8 cellular contexts compared by ENCODE assay signal in genomic region chr17:19648475-19649406, GRCh38. TPM values are rescaled to one million over a fixed set of nuclear protein-coding genes. Genes with fewer than 3 reads are reported as not detected.
DNase-seq lines count a peak whose midpoint lies in the region; ATAC-seq and TF ChIP-seq lines count a peak whose summit lies in the region.

Gene ALDH3A2 (plus strand): TSS chr17:19648751. CDS start chr17:19648972, 221 bp downstream.

- 0% methylated on average over 6 of the region's 73 CpGs for WGBS in right lobe of liver (ENCODE audit: insufficient coverage, low coverage, low lambda C conversion rate, missing lambda C conversion rate)

- peaks cover 43% of the 10 kb centered on the region for H3K4me1 Mint-ChIP-seq in CD8-positive, alpha-beta T cell (ENCODE audit: low read depth)
- H3K4me1 Mint-ChIP-seq in activated CD4-positive, alpha-beta memory T cell treated with anti-CD3 and anti-CD28 coated beads, Interleukin-2, amount 10 ng/mL, durations not matched to agents 7 days and 5 days, result peaks cover 41% of the 10 kb centered on the region

- peak within 1 kb of the TSS; percentile 82 for H3K4me3 ChIP-seq in CD8-positive, alpha-beta T cell (ENCODE audit: low read depth, low read length)
- peak within 1 kb of the TSS; percentile 55 to 100 (median 87) for H3K4me3 ChIP-seq in dorsolateral prefrontal cortex
- H3K4me3 ChIP-seq in right lobe of liver, result peak within 1 kb of the TSS; percentile 59 to 76 (median 68)

- ATAC-seq in CD8-positive, alpha-beta T cell, result peak; percentile 91
- ATAC-seq in GM19452 (IDR thresholded peaks at IDR 0.05; ENCODE audit: unreplicated experiment), result peak; percentile 89
- peak; percentile 70 for ATAC-seq in HG03575 (IDR thresholded peaks at IDR 0.05; ENCODE audit: extremely low read depth, insufficient number of reproducible peaks, low FRiP score, unreplicated experiment)
- peak; percentile 81 to 93 (median 85) for ATAC-seq in right lobe of liver

- H3K27me3 ChIP-seq in CD8-positive, alpha-beta T cell (ENCODE audit: insufficient read depth, low read length), result no peaks in the 10 kb centered on the region
- no peaks in the 10 kb centered on the region for H3K27me3 ChIP-seq in dorsolateral prefrontal cortex
- H3K27me3 ChIP-seq in right lobe of liver, result no peaks in the 10 kb centered on the region

- peaks cover 21% of the 10 kb centered on the region for H3K4me1 ChIP-seq in CD8-positive, alpha-beta T cell (ENCODE audit: insufficient read depth, low read length)
- H3K4me1 ChIP-seq in right lobe of liver, result peaks cover 0 to 45% (median 16%) of the 10 kb centered on the region in 4 donors

- H3K4me3 Mint-ChIP-seq in CD8-positive, alpha-beta T cell, result peak within 1 kb of the TSS; percentile 96
- H3K4me3 Mint-ChIP-seq in activated CD4-positive, alpha-beta memory T cell treated with anti-CD3 and anti-CD28 coated beads, Interleukin-2, amount 10 ng/mL, durations not matched to agents 7 days and 5 days, result peak within 1 kb of the TSS; percentile 87

- no peaks in the 10 kb centered on the region for H3K27me3 Mint-ChIP-seq in CD8-positive, alpha-beta T cell (ENCODE audit: low read depth)
- peaks cover 10% of the 10 kb centered on the region for H3K27me3 Mint-ChIP-seq in activated CD4-positive, alpha-beta memory T cell treated with anti-CD3 and anti-CD28 coated beads, Interleukin-2, amount 10 ng/mL, durations not matched to agents 7 days and 5 days

- peak; percentile 95 for TF ChIP-seq POLR2A in right lobe of liver (IDR thresholded peaks at IDR 0.05)

- H3K36me3 ChIP-seq in CD8-positive, alpha-beta T cell (ENCODE audit: insufficient read depth, low read length), result no peaks in the 10 kb centered on the region
- H3K36me3 ChIP-seq in right lobe of liver, result peaks cover 0 to 5% (median 2%) of the 10 kb centered on the region in 4 donors

- no peak for TF ChIP-seq CTCF in CD8-positive, alpha-beta T cell (IDR thresholded peaks at IDR 0.05)
- peak in 43 of 56 donors; percentile 5 to 65 (median 38) for TF ChIP-seq CTCF in dorsolateral prefrontal cortex (IDR thresholded peaks at IDR 0.05 in 54 of 56, conservative IDR thresholded peaks at IDR 0.05 in 2 of 56; ENCODE audit: low read depth in 1 of 56, partially characterized antibody in 56 of 56)
- peak in 3 of 4 donors; percentile 5 to 40 (median 23) for TF ChIP-seq CTCF in right lobe of liver (IDR thresholded peaks at IDR 0.05)

- peak within 1 kb of the TSS; percentile 69 for H3K27ac ChIP-seq in CD8-positive, alpha-beta T cell (ENCODE audit: low read depth, low read length)
- H3K27ac ChIP-seq in dorsolateral prefrontal cortex (peak within 1 kb of the TSS; percentile 92 to 100 (median 99)), right lobe of liver (peak within 1 kb of the TSS; percentile 90 to 97 (median 96))

- intact Hi-C loops in CD8-positive, alpha-beta T cell (cut with DNase I, micrococcal nuclease), result loop anchor here (1.0 to 5.0 kb wide), 9 partner anchors 74 to 507 kb away; partner anchors contain the start of genes MAPK7 (in 2 of the 2), B9D1 (in 1 of the 2) and ULK2 (in 1 of the 2)
- intact Hi-C loops in dorsolateral prefrontal cortex (cut with DNase I) (loop anchor here (1.0 to 10.0 kb wide), 8 partner anchors 80 to 286 kb away; partner anchors contain the start of genes B9D1 (in 1 of the 2) and MFAP4 (in 1 of the 2)), right lobe of liver (cut with DNase I) (loop anchor here in 1 of 2 donors (10.0 kb wide), 1 partner anchor 94 kb away; no protein-coding TSS in a partner anchor)

- CTCF ChIA-PET in CD8-positive, alpha-beta T cell (lab: Charles Lee), result interaction anchor here (0.7 to 2.1 kb wide), 5 partner anchors 12 to 118 kb away, joined by 3 to 12 read pairs (median 4); no protein-coding TSS in a partner anchor
- CTCF ChIA-PET in activated CD4-positive, alpha-beta memory T cell treated with anti-CD3 and anti-CD28 coated beads, Interleukin-2, amount 10 ng/mL, durations not matched to agents 7 days and 5 days (lab: Charles Lee), result interaction anchor here (0.6 to 3.8 kb wide), 16 partner anchors 15 to 514 kb away, joined by 3 to 18 read pairs (median 4); partner anchors contain the start of genes B9D1 and MAPK7

- H3K9me3 ChIP-seq in CD8-positive, alpha-beta T cell (ENCODE audit: low read length), result no peaks in the 10 kb centered on the region
- H3K9me3 ChIP-seq in right lobe of liver, result no peaks in the 10 kb centered on the region

- peaks cover 24% of the 10 kb centered on the region for H3K36me3 Mint-ChIP-seq in CD8-positive, alpha-beta T cell
- H3K36me3 Mint-ChIP-seq in activated CD4-positive, alpha-beta memory T cell treated with anti-CD3 and anti-CD28 coated beads, Interleukin-2, amount 10 ng/mL, durations not matched to agents 7 days and 5 days (ENCODE audit: low read depth), result peaks cover 12% of the 10 kb centered on the region

- no peaks in the 10 kb centered on the region for H3K9me3 Mint-ChIP-seq in CD8-positive, alpha-beta T cell
- no peaks in the 10 kb centered on the region for H3K9me3 Mint-ChIP-seq in activated CD4-positive, alpha-beta memory T cell treated with anti-CD3 and anti-CD28 coated beads, Interleukin-2, amount 10 ng/mL, durations not matched to agents 7 days and 5 days

- DNase-seq in CD8-positive, alpha-beta T cell, result peak; percentile 81 to 94 (median 92)
- DNase-seq in NCI-H82 treated with DMSO at 0.1 percent for 48 hours (lab: John Stamatoyannopoulos, UW; ENCODE audit: unreplicated experiment) (peak; percentile 93), dorsolateral prefrontal cortex (peak; percentile 99 to 100 (median 99)), right lobe of liver (peak; percentile 99)
- DNase-seq in activated CD4-positive, alpha-beta memory T cell treated with anti-CD3 and anti-CD28 coated beads, Interleukin-2, amount 10 ng/mL, durations not matched to agents 7 days and 5 days, result peak; percentile 93
- peak; percentile 95 to 97 for DNase-seq in stimulated activated CD4-positive, alpha-beta T cell treated with anti-CD3 and anti-CD28 coated beads, Interleukin-4, amount 100 ng/mL, for 4 hours

- H3K27ac Mint-ChIP-seq in CD8-positive, alpha-beta T cell, result peak within 1 kb of the TSS; percentile 96
- H3K27ac Mint-ChIP-seq in activated CD4-positive, alpha-beta memory T cell treated with anti-CD3 and anti-CD28 coated beads, Interleukin-2, amount 10 ng/mL, durations not matched to agents 7 days and 5 days, result peak within 1 kb of the TSS; percentile 81

- POLR2A ChIA-PET in CD8-positive, alpha-beta T cell (lab: Charles Lee), result interaction anchor here (0.6 to 2.0 kb wide), 7 partner anchors 31 to 329 kb away, joined by 3 to 9 read pairs (median 4); partner anchors contain the start of genes AKAP10, MAPK7 and SLC47A1
- POLR2A ChIA-PET in activated CD4-positive, alpha-beta memory T cell treated with anti-CD3 and anti-CD28 coated beads, Interleukin-2, amount 10 ng/mL, durations not matched to agents 7 days and 5 days (lab: Charles Lee), result interaction anchor here (0.9 to 2.7 kb wide), 10 partner anchors 10 to 343 kb away, joined by 3 to 12 read pairs (median 4); partner anchors contain the start of genes AKAP10, MAPK7 and ULK2

RNA-seq across cellular contexts. Expression of gene ALDH3A2, which starts in this region (rescaled TPM):
- 10 to 100 TPM; 14.9 to 16.6 TPM for total RNA-seq in CD8-positive, alpha-beta T cell
- 10 to 100 TPM; 19.7 to 23.1 TPM for total RNA-seq in activated CD4-positive, alpha-beta memory T cell treated with anti-CD3 and anti-CD28 coated beads, Interleukin-2, amount 10 ng/mL, durations not matched to agents 7 days and 5 days
- total RNA-seq in dorsolateral prefrontal cortex (100 to 1,000 TPM in 31 of 120 experiments, 10 to 100 TPM in 89; 54.2 to 160 (median 92.6) TPM), right lobe of liver (100 to 1,000 TPM; 102 to 264 (median 182) TPM)

Comparison
In these comparisons a context has a peak if more than half of its experiments do, and no peak if none do; other contexts are left out.
1. Peak in every context shown above with its lines: DNase-seq, ATAC-seq, H3K4me3 ChIP-seq and H3K27ac ChIP-seq.